In genomic region chr17:78406396-78406795, GRCh38 we compare ENCODE assay signal across 28 cellular contexts. TPM values are rescaled to one million over a fixed set of nuclear protein-coding genes. Genes with fewer than 3 reads are reported as not detected.
DNase-seq lines count a peak whose midpoint lies in the region; ATAC-seq lines count a peak whose summit lies in the region.
"Had no signal": no experiment of that assay in that cellular context is flagged by ENCODE, and none has a peak within 500 bp of the region (broad histone marks: within the 10 kb centered on the region; RNA-seq: fewer than 3 reads in every experiment).

No MANE protein-coding gene starts in this region.

- peaks cover 95% of the 10 kb centered on the region for H3K36me3 ChIP-seq in BLaER1

- peak; percentile 19 for ATAC-seq in activated T-helper 17 cell treated with anti-CD3 and anti-CD28 coated beads, Interleukin-2, amount 50 U/mL, for 72 hours (replicated peaks)
- ATAC-seq in natural killer cell treated with Interleukin-12 subunit alpha and Interleukin-12 subunit beta and Interleukin-15 and Interleukin-18, amount 100 ng/mL, for 72 hours = no peak
- no peak for ATAC-seq in GM18907 (IDR thresholded peaks at IDR 0.05; ENCODE audit: unreplicated experiment)
- ATAC-seq: GM23338; naive thymus-derived CD8-positive, alpha-beta T cell; stimulated activated naive CD8-positive, alpha-beta T cell treated with anti-CD3 and anti-CD28 coated beads, Interleukin-15, amount 100 ng/mL, for 72 hours had no signal

- H3K9ac ChIP-seq in BLaER1 = no peak overlapping the region

- H3K4me2 ChIP-seq in BLaER1 = no peak overlapping the region
- H3K4me2 ChIP-seq: GM23338 had no signal

- no peaks in the 10 kb centered on the region for H3K9me3 ChIP-seq in BLaER1
- H3K9me3 ChIP-seq: thoracic aorta had no signal

- DNase-seq in activated CD4-positive, alpha-beta T cell treated with anti-CD3 and anti-CD28 coated beads, Interleukin-2, amount 10 ng/mL, durations not matched to agents 24 days and 14 days = no peak
- no peak for DNase-seq in activated CD4-positive, alpha-beta T cell treated with anti-CD3 and anti-CD28 coated beads, Interleukin-2, amount 50 U/mL, for 48 hours
- DNase-seq in natural killer cell treated with Interleukin-12 subunit alpha and Interleukin-12 subunit beta and Interleukin-15 and Interleukin-18, amount 100 ng/mL, for 72 hours (ENCODE audit: low spot score) = no peak
- DNase-seq in NCI-H187 (lab: John Stamatoyannopoulos, UW) = no peak
- DNase-seq in T-helper 2 cell treated with Interferon-gamma antibody and Interleukin-4, amounts not matched to agents 5 μg/mL and 100 μg/mL, for 36 hours (ENCODE audit: low spot score) = no peak
- DNase-seq: activated T-cell treated with anti-CD3 and anti-CD28 coated beads, Interleukin-2, amount 50 U/mL, for 1 hour; amygdala; brain microvascular endothelial cell; Calu3; DMS79 treated with DMSO at 0.1 percent for 48 hours; foreskin melanocyte; GDM1; kidney glomerular epithelial cell; naive thymus-derived CD8-positive, alpha-beta T cell; NCI-H1048; NCI-H1694 treated with DMSO at 0.1 percent for 48 hours; NCI-H446 treated with DMSO at 0.1 percent for 48 hours; NCI-H774; stimulated activated CD4-positive, alpha-beta T cell treated with anti-CD3 and anti-CD28 coated beads, Interleukin-1b, Interleukin-23, amount 100 ng/mL, for 48 hours; stimulated activated naive CD8-positive, alpha-beta T cell treated with anti-CD3 and anti-CD28 coated beads, Interleukin-15, amount 100 ng/mL, for 72 hours; WERI-Rb-1 had no signal

- H3K27ac ChIP-seq in BLaER1 = peak overlapping the region; percentile 14; the same call in 1 of the 2 replicates
- H3K27ac ChIP-seq: brain microvascular endothelial cell, thoracic aorta, WERI-Rb-1 had no signal

- peaks cover 52% of the 10 kb centered on the region for H3K36me3 Mint-ChIP-seq in activated CD4-positive, alpha-beta T cell treated with anti-CD3 and anti-CD28 coated beads, Interleukin-2, amount 10 ng/mL, durations not matched to agents 24 days and 14 days (ENCODE audit: low read depth)
- peaks cover 92% of the 10 kb centered on the region for H3K36me3 Mint-ChIP-seq in activated T-helper 17 cell treated with anti-CD3 and anti-CD28 coated beads, Interleukin-2, amount 50 U/mL, for 72 hours (ENCODE audit: low read depth)
- H3K36me3 Mint-ChIP-seq in natural killer cell treated with Interleukin-12 subunit alpha and Interleukin-12 subunit beta and Interleukin-15 and Interleukin-18, amount 100 ng/mL, for 72 hours = peaks cover 13% of the 10 kb centered on the region
- H3K36me3 Mint-ChIP-seq in T-helper 2 cell treated with Interferon-gamma antibody and Interleukin-4, amounts not matched to agents 5 μg/mL and 100 μg/mL, for 36 hours (ENCODE audit: low read depth) = peaks cover 48% of the 10 kb centered on the region

- peaks cover 68% of the 10 kb centered on the region for H4K20me1 ChIP-seq in BLaER1

- H3K27ac Mint-ChIP-seq in activated CD4-positive, alpha-beta T cell treated with anti-CD3 and anti-CD28 coated beads, Interleukin-2, amount 10 ng/mL, durations not matched to agents 24 days and 14 days = peak overlapping the region; percentile 87
- peak overlapping the region; percentile 86 for H3K27ac Mint-ChIP-seq in activated T-helper 17 cell treated with anti-CD3 and anti-CD28 coated beads, Interleukin-2, amount 50 U/mL, for 72 hours
- H3K27ac Mint-ChIP-seq in natural killer cell treated with Interleukin-12 subunit alpha and Interleukin-12 subunit beta and Interleukin-15 and Interleukin-18, amount 100 ng/mL, for 72 hours = peak overlapping the region; percentile 47 to 84
- no peak overlapping the region for H3K27ac Mint-ChIP-seq in T-helper 2 cell treated with Interferon-gamma antibody and Interleukin-4, amounts not matched to agents 5 μg/mL and 100 μg/mL, for 36 hours
- H3K27ac Mint-ChIP-seq: activated naive CD4-positive, alpha-beta T cell treated with anti-CD3 and anti-CD28 coated beads, Interleukin-2, amount 50 U/mL, for 24 hours; mesothelial cell of epicardium had no signal

- H3K27me3 Mint-ChIP-seq in activated CD4-positive, alpha-beta T cell treated with anti-CD3 and anti-CD28 coated beads, Interleukin-2, amount 10 ng/mL, durations not matched to agents 24 days and 14 days = no peaks in the 10 kb centered on the region
- no peaks in the 10 kb centered on the region for H3K27me3 Mint-ChIP-seq in activated T-helper 17 cell treated with anti-CD3 and anti-CD28 coated beads, Interleukin-2, amount 50 U/mL, for 72 hours
- no peaks in the 10 kb centered on the region for H3K27me3 Mint-ChIP-seq in natural killer cell treated with Interleukin-12 subunit alpha and Interleukin-12 subunit beta and Interleukin-15 and Interleukin-18, amount 100 ng/mL, for 72 hours
- H3K27me3 Mint-ChIP-seq in T-helper 2 cell treated with Interferon-gamma antibody and Interleukin-4, amounts not matched to agents 5 μg/mL and 100 μg/mL, for 36 hours (ENCODE audit: low read depth) = no peaks in the 10 kb centered on the region
- H3K27me3 Mint-ChIP-seq: activated naive CD4-positive, alpha-beta T cell treated with anti-CD3 and anti-CD28 coated beads, Interleukin-2, amount 50 U/mL, for 24 hours; naive thymus-derived CD8-positive, alpha-beta T cell; stimulated activated naive CD8-positive, alpha-beta T cell treated with anti-CD3 and anti-CD28 coated beads, Interleukin-15, amount 100 ng/mL, for 72 hours had no signal

- peaks cover 47% of the 10 kb centered on the region for H3K4me1 Mint-ChIP-seq in activated CD4-positive, alpha-beta T cell treated with anti-CD3 and anti-CD28 coated beads, Interleukin-2, amount 10 ng/mL, durations not matched to agents 24 days and 14 days
- H3K4me1 Mint-ChIP-seq in activated T-helper 17 cell treated with anti-CD3 and anti-CD28 coated beads, Interleukin-2, amount 50 U/mL, for 72 hours = peaks cover 23% of the 10 kb centered on the region
- H3K4me1 Mint-ChIP-seq in natural killer cell treated with Interleukin-12 subunit alpha and Interleukin-12 subunit beta and Interleukin-15 and Interleukin-18, amount 100 ng/mL, for 72 hours (ENCODE audit: low read depth in 2 of 2) = peaks cover 35 to 49% of the 10 kb centered on the region in 2 donors
- peaks cover 24% of the 10 kb centered on the region for H3K4me1 Mint-ChIP-seq in T-helper 2 cell treated with Interferon-gamma antibody and Interleukin-4, amounts not matched to agents 5 μg/mL and 100 μg/mL, for 36 hours (ENCODE audit: low read depth)

- H3K27me3 ChIP-seq in BLaER1 = no peaks in the 10 kb centered on the region
- H3K27me3 ChIP-seq: brain microvascular endothelial cell had no signal

- H3K4me3 Mint-ChIP-seq in activated CD4-positive, alpha-beta T cell treated with anti-CD3 and anti-CD28 coated beads, Interleukin-2, amount 10 ng/mL, durations not matched to agents 24 days and 14 days = no peak overlapping the region
- peak overlapping the region; percentile 49 for H3K4me3 Mint-ChIP-seq in activated T-helper 17 cell treated with anti-CD3 and anti-CD28 coated beads, Interleukin-2, amount 50 U/mL, for 72 hours
- no peak overlapping the region for H3K4me3 Mint-ChIP-seq in natural killer cell treated with Interleukin-12 subunit alpha and Interleukin-12 subunit beta and Interleukin-15 and Interleukin-18, amount 100 ng/mL, for 72 hours
- no peak overlapping the region for H3K4me3 Mint-ChIP-seq in T-helper 2 cell treated with Interferon-gamma antibody and Interleukin-4, amounts not matched to agents 5 μg/mL and 100 μg/mL, for 36 hours
- H3K4me3 Mint-ChIP-seq: activated naive CD4-positive, alpha-beta T cell treated with anti-CD3 and anti-CD28 coated beads, Interleukin-2, amount 50 U/mL, for 24 hours; GM23338; mesothelial cell of epicardium; naive thymus-derived CD8-positive, alpha-beta T cell; stimulated activated naive CD8-positive, alpha-beta T cell treated with anti-CD3 and anti-CD28 coated beads, Interleukin-15, amount 100 ng/mL, for 72 hours had no signal

- no peaks in the 10 kb centered on the region for H3K9me3 Mint-ChIP-seq in activated CD4-positive, alpha-beta T cell treated with anti-CD3 and anti-CD28 coated beads, Interleukin-2, amount 10 ng/mL, durations not matched to agents 24 days and 14 days
- H3K9me3 Mint-ChIP-seq in activated T-helper 17 cell treated with anti-CD3 and anti-CD28 coated beads, Interleukin-2, amount 50 U/mL, for 72 hours = no peaks in the 10 kb centered on the region
- H3K9me3 Mint-ChIP-seq in natural killer cell treated with Interleukin-12 subunit alpha and Interleukin-12 subunit beta and Interleukin-15 and Interleukin-18, amount 100 ng/mL, for 72 hours = no peaks in the 10 kb centered on the region
- no peaks in the 10 kb centered on the region for H3K9me3 Mint-ChIP-seq in T-helper 2 cell treated with Interferon-gamma antibody and Interleukin-4, amounts not matched to agents 5 μg/mL and 100 μg/mL, for 36 hours
- H3K9me3 Mint-ChIP-seq: activated naive CD4-positive, alpha-beta T cell treated with anti-CD3 and anti-CD28 coated beads, Interleukin-2, amount 50 U/mL, for 24 hours; GM23338; mesothelial cell of epicardium; naive thymus-derived CD8-positive, alpha-beta T cell; stimulated activated naive CD8-positive, alpha-beta T cell treated with anti-CD3 and anti-CD28 coated beads, Interleukin-15, amount 100 ng/mL, for 72 hours had no signal

- H3K4me1 ChIP-seq in BLaER1 = peaks cover 22% of the 10 kb centered on the region

- intact Hi-C loops in activated CD4-positive, alpha-beta T cell treated with anti-CD3 and anti-CD28 coated beads, Interleukin-2, amount 10 ng/mL, durations not matched to agents 24 days and 14 days (cut with micrococcal nuclease) = no loop called here

- no peak overlapping the region for H3K4me3 ChIP-seq in BLaER1
- H3K4me3 ChIP-seq: GM23338, thoracic aorta had no signal

RNA-seq across cellular contexts. Expression of gene PGS1, which starts 27.9 kb away (rescaled TPM):
- 65.6 and 67.8 TPM in 2 replicates for total RNA-seq in activated CD4-positive, alpha-beta T cell treated with anti-CD3 and anti-CD28 coated beads, Interleukin-2, amount 10 ng/mL, durations not matched to agents 24 days and 14 days
- total RNA-seq in activated T-helper 17 cell treated with anti-CD3 and anti-CD28 coated beads, Interleukin-2, amount 50 U/mL, for 72 hours = 100 to 1,000 TPM in 1 of 2 donors, 10 to 100 TPM in 1; 76.1 to 101 TPM
- 100 to 1,000 TPM in 1 of 2 donors, 10 to 100 TPM in 1; 83.0 to 139 TPM for total RNA-seq in natural killer cell treated with Interleukin-12 subunit alpha and Interleukin-12 subunit beta and Interleukin-15 and Interleukin-18, amount 100 ng/mL, for 72 hours

RNA-seq across cellular contexts. Expression of gene SOCS3, which starts 46.5 kb away (rescaled TPM):
- 78.3 and 81.5 TPM in 2 replicates for total RNA-seq in activated CD4-positive, alpha-beta T cell treated with anti-CD3 and anti-CD28 coated beads, Interleukin-2, amount 10 ng/mL, durations not matched to agents 24 days and 14 days
- 100 to 1,000 TPM; 129 to 175 TPM for total RNA-seq in activated T-helper 17 cell treated with anti-CD3 and anti-CD28 coated beads, Interleukin-2, amount 50 U/mL, for 72 hours
- 100 to 1,000 TPM; 110 to 156 TPM for total RNA-seq in natural killer cell treated with Interleukin-12 subunit alpha and Interleukin-12 subunit beta and Interleukin-15 and Interleukin-18, amount 100 ng/mL, for 72 hours
